In genomic region chr17:77088455-77089117, GRCh38 we compare ENCODE assay signal across 8 cellular contexts. TPM values are rescaled to one million over a fixed set of nuclear protein-coding genes. Genes with fewer than 3 reads are reported as not detected.
A peak's percentile ranks its signal among the peaks of the same experiment; 100 is the strongest.
DNase-seq lines count a peak whose midpoint lies in the region; ATAC-seq and TF ChIP-seq lines count a peak whose summit lies in the region.

No MANE protein-coding gene starts in this region.

- TF ChIP-seq CTCF in Peyer's patch (IDR thresholded peaks at IDR 0.05) (peak; percentile 62 to 86 (median 67)), fibroblast of lung (conservative IDR thresholded peaks at IDR 0.05 in 1 of 2, IDR thresholded peaks at IDR 0.05 in 1 of 2; ENCODE audit: low read depth in 1 of 2, low read length in 2 of 2) (peak; percentile 37 to 73)

- CTCF ChIA-PET in naive thymus-derived CD4-positive, alpha-beta T cell (lab: Charles Lee), result interaction anchor here (0.6 to 1.8 kb wide), 8 partner anchors 13 to 336 kb away, joined by 3 to 9 read pairs (median 3); no protein-coding TSS in a partner anchor

- H3K27me3 Mint-ChIP-seq in activated T-helper 1 cell treated with anti-CD3 and anti-CD28 coated beads, Interleukin-12 subunit alpha, Interleukin-12 subunit beta, Interleukin-2, Interleukin-4 antibody, amounts not matched to agents 30 ng/mL and 10 ng/mL and 1 ng/mL, durations not matched to agents 14 hours and 24 hours and 36 hours (ENCODE audit: insufficient read depth), result peaks cover 3% of the 10 kb centered on the region
- H3K27me3 Mint-ChIP-seq in naive thymus-derived CD4-positive, alpha-beta T cell, result peaks cover 0 to 6% (median 0%) of the 10 kb centered on the region in 5 donors
- H3K27me3 Mint-ChIP-seq in stimulated activated memory B cell treated with anti-CD40 and anti-IgM and Interleukin-4, amounts not matched to agents 10 μg/mL and 1 μg/mL and 100 μg/mL, for 72 hours, result peaks cover 22% of the 10 kb centered on the region

- peaks cover 22% of the 10 kb centered on the region for H3K36me3 ChIP-seq in Karpas-422 (ENCODE audit: insufficient read depth, low read length)
- H3K36me3 ChIP-seq in Peyer's patch, result peaks cover 0 to 19% (median 0%) of the 10 kb centered on the region in 3 donors
- peaks cover 13% of the 10 kb centered on the region for H3K36me3 ChIP-seq in fibroblast of lung (ENCODE audit: control insufficient read depth, insufficient read depth, low read length)
- peaks cover 3 to 28% (median 8%) of the 10 kb centered on the region in 3 experiments for H3K36me3 ChIP-seq in naive thymus-derived CD4-positive, alpha-beta T cell (ENCODE audit: control insufficient read depth in 2 of 3, insufficient read depth in 3 of 3, low read length in 3 of 3)

- peaks cover 31% of the 10 kb centered on the region for H3K79me2 ChIP-seq in Karpas-422 (ENCODE audit: low read length)
- H3K79me2 ChIP-seq in fibroblast of lung (ENCODE audit: control insufficient read depth, insufficient read depth, low read length), result peaks cover 19% of the 10 kb centered on the region

- POLR2A ChIA-PET in naive thymus-derived CD4-positive, alpha-beta T cell (lab: Charles Lee), result interaction anchor here (0.6 to 3.7 kb wide), 16 partner anchors 10 to 870 kb away, joined by 3 to 25 read pairs (median 4); partner anchors contain the start of genes JMJD6, SEC14L1, SRSF2 and TNRC6C

- H3K4me2 ChIP-seq in Karpas-422 (ENCODE audit: low read depth, low read length, poor library complexity, severe bottlenecking), result peak overlapping the region; percentile 83
- H3K4me2 ChIP-seq in fibroblast of lung (ENCODE audit: extremely low read depth, insufficient read depth, low read length), result peak overlapping the region; percentile 99

- H3K9ac ChIP-seq in Karpas-422 (ENCODE audit: low read length), result peak overlapping the region; percentile 98
- peak overlapping the region; percentile 95 for H3K9ac ChIP-seq in fibroblast of lung (ENCODE audit: insufficient read depth, low read length)

- H3K27me3 ChIP-seq in Karpas-422 (ENCODE audit: low read length), result no peaks in the 10 kb centered on the region
- no peaks in the 10 kb centered on the region for H3K27me3 ChIP-seq in Peyer's patch
- H3K27me3 ChIP-seq in fibroblast of lung (ENCODE audit: control insufficient read depth, insufficient read depth, low read length), result no peaks in the 10 kb centered on the region
- no peaks in the 10 kb centered on the region for H3K27me3 ChIP-seq in naive thymus-derived CD4-positive, alpha-beta T cell (ENCODE audit: control insufficient read depth in 2 of 2, insufficient read depth in 2 of 2, low read length in 2 of 2)

- H3K9me2 ChIP-seq in Karpas-422 (replicated peaks; ENCODE audit: insufficient read depth, low read length), result no peaks in the 10 kb centered on the region

- peaks cover 39% of the 10 kb centered on the region for H3K4me1 Mint-ChIP-seq in activated T-helper 1 cell treated with anti-CD3 and anti-CD28 coated beads, Interleukin-12 subunit alpha, Interleukin-12 subunit beta, Interleukin-2, Interleukin-4 antibody, amounts not matched to agents 30 ng/mL and 10 ng/mL and 1 ng/mL, durations not matched to agents 14 hours and 24 hours and 36 hours (ENCODE audit: low read depth)
- peaks cover 29 to 63% (median 51%) of the 10 kb centered on the region in 7 donors for H3K4me1 Mint-ChIP-seq in naive thymus-derived CD4-positive, alpha-beta T cell
- peaks cover 46% of the 10 kb centered on the region for H3K4me1 Mint-ChIP-seq in stimulated activated memory B cell treated with anti-CD40 and anti-IgM and Interleukin-4, amounts not matched to agents 10 μg/mL and 1 μg/mL and 100 μg/mL, for 72 hours

- H3K4me3 ChIP-seq in Karpas-422 (ENCODE audit: low read length) (peak overlapping the region; percentile 88), Peyer's patch (peak overlapping the region; percentile 66 to 79 (median 73)), fibroblast of lung (replicated peaks in 1 of 4; ENCODE audit: control extremely low read depth in 1 of 4, insufficient read depth in 1 of 4, low read depth in 3 of 4, low read length in 4 of 4) (peak overlapping the region; percentile 83 to 98 (median 90))
- peak overlapping the region; percentile 62 for H3K4me3 ChIP-seq in naive thymus-derived CD4-positive, alpha-beta T cell (ENCODE audit: low read length)

- H3K27ac ChIP-seq in Karpas-422 (ENCODE audit: low read length) (peak overlapping the region; percentile 82), Peyer's patch (peak overlapping the region; percentile 74 to 82 (median 82)), fibroblast of lung (ENCODE audit: insufficient read depth, low read length) (peak overlapping the region; percentile 96)
- H3K27ac ChIP-seq in naive thymus-derived CD4-positive, alpha-beta T cell (ENCODE audit: low read depth, low read length), result peak overlapping the region; percentile 89

- peak overlapping the region; percentile 74; the same call in 1 of the 2 replicates for H2AFZ ChIP-seq in Karpas-422 (ENCODE audit: low read length)
- H2AFZ ChIP-seq in fibroblast of lung (ENCODE audit: low read length), result peak overlapping the region; percentile 97

- H3K4me1 ChIP-seq in Karpas-422 (ENCODE audit: low read length) (peaks cover 20% of the 10 kb centered on the region), Peyer's patch (peaks cover 0 to 20% (median 7%) of the 10 kb centered on the region in 4 donors), fibroblast of lung (ENCODE audit: control insufficient read depth, extremely low read depth, insufficient read depth, low read length) (peaks cover 3% of the 10 kb centered on the region)
- H3K4me1 ChIP-seq in naive thymus-derived CD4-positive, alpha-beta T cell (ENCODE audit: control insufficient read depth in 2 of 2, insufficient read depth in 2 of 2, low read length in 2 of 2), result peaks cover 23 to 31% of the 10 kb centered on the region in 2 donors

- peak; percentile 86 for ATAC-seq in GM21825 (IDR thresholded peaks at IDR 0.05; ENCODE audit: unreplicated experiment)
- peak; percentile 96 for ATAC-seq in naive thymus-derived CD4-positive, alpha-beta T cell
- ATAC-seq in stimulated activated memory B cell treated with anti-CD40 and anti-IgM and Interleukin-4, amounts not matched to agents 10 μg/mL and 1 μg/mL and 100 μg/mL, for 72 hours, result peak; percentile 93

- no peaks in the 10 kb centered on the region for H3K9me3 Mint-ChIP-seq in activated T-helper 1 cell treated with anti-CD3 and anti-CD28 coated beads, Interleukin-12 subunit alpha, Interleukin-12 subunit beta, Interleukin-2, Interleukin-4 antibody, amounts not matched to agents 30 ng/mL and 10 ng/mL and 1 ng/mL, durations not matched to agents 14 hours and 24 hours and 36 hours
- H3K9me3 Mint-ChIP-seq in naive thymus-derived CD4-positive, alpha-beta T cell, result no peaks in the 10 kb centered on the region
- H3K9me3 Mint-ChIP-seq in stimulated activated memory B cell treated with anti-CD40 and anti-IgM and Interleukin-4, amounts not matched to agents 10 μg/mL and 1 μg/mL and 100 μg/mL, for 72 hours, result no peaks in the 10 kb centered on the region

- H3K9me3 ChIP-seq in Karpas-422 (ENCODE audit: low read length), result no peaks in the 10 kb centered on the region
- no peaks in the 10 kb centered on the region for H3K9me3 ChIP-seq in Peyer's patch
- H3K9me3 ChIP-seq in fibroblast of lung (ENCODE audit: control insufficient read depth, insufficient read depth, low read depth, low read length), result no peaks in the 10 kb centered on the region
- no peaks in the 10 kb centered on the region for H3K9me3 ChIP-seq in naive thymus-derived CD4-positive, alpha-beta T cell (ENCODE audit: control insufficient read depth in 2 of 3, low read length in 3 of 3)

- intact Hi-C loops in activated T-helper 1 cell treated with anti-CD3 and anti-CD28 coated beads, Interleukin-12 subunit alpha, Interleukin-12 subunit beta, Interleukin-2, Interleukin-4 antibody, amounts not matched to agents 30 ng/mL and 10 ng/mL and 1 ng/mL, durations not matched to agents 14 hours and 24 hours and 36 hours (cut with micrococcal nuclease), result loop anchor here (1.0 to 2.0 kb wide), 5 partner anchors 8 to 352 kb away; partner anchors contain the start of genes SEC14L1 and SRSF2
- intact Hi-C loops in naive thymus-derived CD4-positive, alpha-beta T cell (cut with micrococcal nuclease), result loop anchor here (1.0 to 5.0 kb wide), 4 partner anchors 52 to 636 kb away; partner anchors contain the start of genes SEC14L1 (in 2 of the 2), JMJD6 (in 1 of the 2), METTL23 (in 1 of the 2) and MFSD11 (in 1 of the 2)

- H3K27ac Mint-ChIP-seq in activated T-helper 1 cell treated with anti-CD3 and anti-CD28 coated beads, Interleukin-12 subunit alpha, Interleukin-12 subunit beta, Interleukin-2, Interleukin-4 antibody, amounts not matched to agents 30 ng/mL and 10 ng/mL and 1 ng/mL, durations not matched to agents 14 hours and 24 hours and 36 hours, result peak overlapping the region; percentile 94
- peak overlapping the region; percentile 91 to 100 (median 98) for H3K27ac Mint-ChIP-seq in naive thymus-derived CD4-positive, alpha-beta T cell
- H3K27ac Mint-ChIP-seq in stimulated activated memory B cell treated with anti-CD40 and anti-IgM and Interleukin-4, amounts not matched to agents 10 μg/mL and 1 μg/mL and 100 μg/mL, for 72 hours, result peak overlapping the region; percentile 95

- H3K4me3 Mint-ChIP-seq in activated T-helper 1 cell treated with anti-CD3 and anti-CD28 coated beads, Interleukin-12 subunit alpha, Interleukin-12 subunit beta, Interleukin-2, Interleukin-4 antibody, amounts not matched to agents 30 ng/mL and 10 ng/mL and 1 ng/mL, durations not matched to agents 14 hours and 24 hours and 36 hours, result peak overlapping the region; percentile 91
- peak overlapping the region; percentile 89 to 100 (median 97) for H3K4me3 Mint-ChIP-seq in naive thymus-derived CD4-positive, alpha-beta T cell
- H3K4me3 Mint-ChIP-seq in stimulated activated memory B cell treated with anti-CD40 and anti-IgM and Interleukin-4, amounts not matched to agents 10 μg/mL and 1 μg/mL and 100 μg/mL, for 72 hours, result peak overlapping the region; percentile 88

- TF ChIP-seq POLR2A in Peyer's patch (IDR thresholded peaks at IDR 0.05), result peak in 1 of 2 donors; percentile 61

- DNase-seq in EH (ENCODE audit: low read depth) (peak; percentile 98), Karpas-422 (peak; percentile 98), Peyer's patch (peak; percentile 85 to 97 (median 92)), fibroblast of lung (ENCODE audit: low read depth in 2 of 2) (peak; percentile 98)
- DNase-seq in activated T-helper 1 cell treated with anti-CD3 and anti-CD28 coated beads, Interleukin-12 subunit alpha, Interleukin-12 subunit beta, Interleukin-2, Interleukin-4 antibody, amounts not matched to agents 30 ng/mL and 10 ng/mL and 1 ng/mL, durations not matched to agents 14 hours and 24 hours and 36 hours (ENCODE audit: low spot score), result peak; percentile 84
- peak; percentile 61 to 86 (median 84) for DNase-seq in naive thymus-derived CD4-positive, alpha-beta T cell

- peaks cover 27% of the 10 kb centered on the region for H3K36me3 Mint-ChIP-seq in activated T-helper 1 cell treated with anti-CD3 and anti-CD28 coated beads, Interleukin-12 subunit alpha, Interleukin-12 subunit beta, Interleukin-2, Interleukin-4 antibody, amounts not matched to agents 30 ng/mL and 10 ng/mL and 1 ng/mL, durations not matched to agents 14 hours and 24 hours and 36 hours (ENCODE audit: low read depth)
- H3K36me3 Mint-ChIP-seq in naive thymus-derived CD4-positive, alpha-beta T cell, result peaks cover 3 to 31% (median 24%) of the 10 kb centered on the region in 5 donors
- peaks cover 35% of the 10 kb centered on the region for H3K36me3 Mint-ChIP-seq in stimulated activated memory B cell treated with anti-CD40 and anti-IgM and Interleukin-4, amounts not matched to agents 10 μg/mL and 1 μg/mL and 100 μg/mL, for 72 hours

- H4K20me1 ChIP-seq in Karpas-422 (ENCODE audit: insufficient read depth, low read depth, low read length) (peaks cover 5% of the 10 kb centered on the region; the same call in 1 of the 2 replicates), fibroblast of lung (ENCODE audit: control insufficient read depth, extremely low read depth, insufficient read depth, low read length) (no peaks in the 10 kb centered on the region)

RNA-seq across cellular contexts. Expression of gene SEC14L1, which starts 52.2 kb away (rescaled TPM):
- total RNA-seq in Karpas-422 (2014; rRNA removed; shearing (Covaris generic); ENCODE audit: low replicate concordance), result 22.6 and 32.0 TPM in 2 replicates
- total RNA-seq in Peyer's patch (100 to 1,000 TPM in 1 of 4 donors, 10 to 100 TPM in 3; 18.2 to 187 (median 46.5) TPM), fibroblast of lung (31.6 and 32.9 TPM in 2 replicates)
- total RNA-seq in activated T-helper 1 cell treated with anti-CD3 and anti-CD28 coated beads, Interleukin-12 subunit alpha, Interleukin-12 subunit beta, Interleukin-2, Interleukin-4 antibody, amounts not matched to agents 30 ng/mL and 10 ng/mL and 1 ng/mL, durations not matched to agents 14 hours and 24 hours and 36 hours, result 77.6 and 81.9 TPM in 2 replicates
- polyA plus RNA-seq in fibroblast of lung, result 21.1 and 25.1 TPM in 2 replicates
- 31.9 and 33.5 TPM in 2 replicates for polyA plus RNA-seq in fibroblast of lung (2012)
- polyA minus RNA-seq in fibroblast of lung (ENCODE audit: low replicate concordance), result 29.8 and 40.5 TPM in 2 replicates
- total RNA-seq in naive thymus-derived CD4-positive, alpha-beta T cell, result 100 to 1,000 TPM in 1 of 5 experiments, 10 to 100 TPM in 4; 25.0 to 103 (median 77.3) TPM
- 1 to 10 TPM; 7.0 to 10.0 TPM for polyA plus RNA-seq in naive thymus-derived CD4-positive, alpha-beta T cell

Comparison
In these comparisons a context has a peak if more than half of its experiments do, and no peak if none do; other contexts are left out.
1. Peak in every context shown above with its lines: DNase-seq, ATAC-seq, H3K4me3 ChIP-seq and H3K27ac ChIP-seq.